1 cellular context compared by ENCODE assay signal in genomic region chr6:148757944-148758343, GRCh38.
TF ChIP-seq lines count a peak whose summit lies in the region.

No MANE protein-coding gene starts in this region.

TF ChIP-seq in SK-N-SH, 30 proteins besides CTCF, POLR2A, EP300 and RAD21 (continued from another document):
- TF ChIP-seq NFIC (IDR thresholded peaks at IDR 0.05; ENCODE audit: borderline replicate concordance) (no peak), CHD2 (IDR thresholded peaks at IDR 0.05; ENCODE audit: low read length, partially characterized antibody) (no peak), MEF2A (IDR thresholded peaks at IDR 0.05; ENCODE audit: borderline replicate concordance, low read depth) (no peak), YY1 (IDR thresholded peaks at IDR 0.05; ENCODE audit: low read depth) (no peak)
TF ChIP-seq in SK-N-SH: peak in this region for 0.
